In the genomic region with DNA sequence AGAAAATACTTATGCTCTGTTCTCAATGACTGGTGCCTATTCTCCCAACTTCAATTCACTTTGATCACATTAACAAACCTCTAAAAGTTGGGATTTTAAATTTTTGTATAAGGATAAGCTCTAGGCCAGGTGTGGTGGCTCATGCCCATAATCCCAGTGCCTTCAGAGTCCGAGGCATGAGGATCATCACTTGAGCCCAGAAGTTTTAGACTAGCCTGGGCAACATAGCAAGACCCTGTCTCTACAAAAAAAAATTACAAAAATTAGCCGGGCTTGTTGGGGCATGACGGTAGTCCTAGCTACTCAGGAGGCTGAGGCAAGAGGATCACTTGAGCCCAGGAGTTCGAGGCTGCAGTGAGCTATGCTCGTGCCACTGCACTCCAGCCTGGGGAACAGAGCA, we compare ENCODE assay signal across 19 cellular contexts. TPM values are rescaled to one million over a fixed set of nuclear protein-coding genes. Genes with fewer than 3 reads are reported as not detected.
DNase-seq lines count a peak whose midpoint lies in the region; ATAC-seq, FAIRE-seq and TF ChIP-seq lines count a peak whose summit lies in the region.
"Had no signal": no experiment of that assay in that cellular context is flagged by ENCODE, and none has a peak within 500 bp of the region (broad histone marks: within the 10 kb centered on the region; RNA-seq: fewer than 3 reads in every experiment).

No MANE protein-coding gene starts in this region.

- no peak overlapping the region for H3K4me3 Mint-ChIP-seq in MCF 10A (ENCODE audit: unreplicated experiment)
- H3K4me3 Mint-ChIP-seq: GM23338 had no signal

- H3K36me3 ChIP-seq in mammary epithelial cell (ENCODE audit: insufficient read depth, low read length) (peaks cover 33% of the 10 kb centered on the region), IMR-90 (ENCODE audit: control insufficient read depth, insufficient read depth, low read length) (peaks cover 19% of the 10 kb centered on the region), GM12878 (ENCODE audit: control insufficient read depth in 2 of 2, insufficient read depth in 2 of 2, low read length in 1 of 2) (peaks cover 0 to 40% of the 10 kb centered on the region in 2 experiments)
- H3K36me3 ChIP-seq: ovary had no signal

- peak overlapping the region; percentile 76 for H3K27ac Mint-ChIP-seq in MCF 10A (ENCODE audit: low read depth, unreplicated experiment)
- H3K27ac Mint-ChIP-seq: GM23338 had no signal

- in situ Hi-C loops in mammary epithelial cell (cut with MboI; ENCODE audit: low sequenced_read_pairs in 2 of 2) = loop anchor here (5.0 to 10.0 kb wide), 3 partner anchors 83 to 276 kb away; no protein-coding TSS in a partner anchor
- in situ Hi-C loops in IMR-90 (cut with MboI; ENCODE audit: low sequenced_read_pairs) = loop anchor here (10.0 kb wide), 2 partner anchors 86 to 276 kb away; no protein-coding TSS in a partner anchor
- in situ Hi-C loops in GM12878 (cut with MboI) = no loop called here

- H2AFZ ChIP-seq in mammary epithelial cell (ENCODE audit: low read depth, low read length) = no peak overlapping the region
- no peak overlapping the region for H2AFZ ChIP-seq in IMR-90 (replicated peaks; ENCODE audit: low read length, poor library complexity)
- H2AFZ ChIP-seq in GM12878 (ENCODE audit: control insufficient read depth, low read depth, low read length) = no peak overlapping the region
- H2AFZ ChIP-seq: GM23338 had no signal

- POLR2A ChIA-PET in MCF 10A (lab: Yijun Ruan, JAX) = interaction anchor here (0.7 to 2.0 kb wide), 3 partner anchors 17 to 237 kb away, joined by 3 to 10 read pairs (median 4); partner anchors contain the start of genes CAGE1 and RIOK1
- POLR2A ChIA-PET in IMR-90 (lab: Charles Lee; ENCODE audit: unreplicated experiment) = no interaction called here
- POLR2A ChIA-PET in GM12878 (lab: Charles Lee) = interaction anchor here (1.1 to 1.4 kb wide), 2 partner anchors 29 to 31 kb away, joined by 3 to 5 read pairs; no protein-coding TSS in a partner anchor

- no peak overlapping the region for H2AK5ac ChIP-seq in IMR-90 (ENCODE audit: low read depth, low read length)

- SMC1A ChIA-PET in GM12878 (lab: Charles Lee; ENCODE audit: uncharacterized antibody, unreplicated experiment) = interaction anchor here (1.5 to 3.1 kb wide), 2 partner anchors 31 to 83 kb away, joined by 3 to 9 read pairs; no protein-coding TSS in a partner anchor

- H4K8ac ChIP-seq in IMR-90 (ENCODE audit: low read depth in 2 of 2, low read length in 2 of 2) = no peak overlapping the region

- H3K4me2 ChIP-seq in mammary epithelial cell (ENCODE audit: insufficient read depth, low read depth, low read length) (no peak overlapping the region), IMR-90 (ENCODE audit: low read depth, low read length) (no peak overlapping the region; the same call in 1 of the 2 replicates), GM12878 (ENCODE audit: control insufficient read depth, insufficient read depth) (peak overlapping the region; percentile 26; the same call in 1 of the 2 replicates)
- H3K4me2 ChIP-seq: GM23338 had no signal

- no peaks in the 10 kb centered on the region for H3K27me3 ChIP-seq in mammary epithelial cell (ENCODE audit: insufficient read depth, low read length)
- no peaks in the 10 kb centered on the region for H3K27me3 ChIP-seq in IMR-90 (ENCODE audit: control insufficient read depth, insufficient read depth, low read length)
- no peaks in the 10 kb centered on the region for H3K27me3 ChIP-seq in GM12878 (replicated peaks in 1 of 2; ENCODE audit: control insufficient read depth in 2 of 2, insufficient read depth in 2 of 2, low read length in 1 of 2)
- H3K27me3 ChIP-seq: ascending aorta, ovary had no signal

- H2BK120ac ChIP-seq in IMR-90 (ENCODE audit: low read depth, low read length) = no peak overlapping the region

- ATAC-seq in IMR-90 (ENCODE audit: low read depth) = no peak
- ATAC-seq in GM12878 = no peak
- ATAC-seq: GM23338, Panc1, sciatic nerve had no signal

- H3K9me3 Mint-ChIP-seq in MCF 10A (ENCODE audit: unreplicated experiment) = no peaks in the 10 kb centered on the region
- H3K9me3 Mint-ChIP-seq: GM23338 had no signal

- H3K23ac ChIP-seq in IMR-90 (ENCODE audit: low read depth, low read length) = peak overlapping the region; percentile 59; the same call in 1 of the 2 replicates

- no peak overlapping the region for H3K4me3 ChIP-seq in mammary epithelial cell (replicated peaks in 1 of 3; ENCODE audit: insufficient read depth in 1 of 3, low read depth in 2 of 3, low read length in 3 of 3)
- H3K4me3 ChIP-seq in IMR-90 (ENCODE audit: insufficient read depth, low read depth, low read length) = no peak overlapping the region
- H3K4me3 ChIP-seq in GM12878 = peak overlapping the region; percentile 38; the same call in 1 of the 2 replicates
- no peak overlapping the region for H3K4me3 ChIP-seq in foreskin fibroblast (ENCODE audit: low read depth in 1 of 2, low read length in 2 of 2)
- H3K4me3 ChIP-seq: ascending aorta, GM23338, ovary had no signal

- peaks cover 29% of the 10 kb centered on the region for H3K4me1 Mint-ChIP-seq in MCF 10A (ENCODE audit: insufficient read depth, unreplicated experiment)

- H2AK9ac ChIP-seq in IMR-90 (replicated peaks; ENCODE audit: low read depth, low read length, poor library complexity) = no peak overlapping the region

- TF ChIP-seq POLR2A in IMR-90 (IDR thresholded peaks at IDR 0.05; ENCODE audit: low read depth, low read length) (no peak), GM12878 (IDR thresholded peaks at IDR 0.05; ENCODE audit: low read depth, low read length) (no peak)

- H3K56ac ChIP-seq in IMR-90 (ENCODE audit: extremely low read depth, insufficient read depth, low read length) = no peak overlapping the region

- H4K20me1 ChIP-seq in mammary epithelial cell (ENCODE audit: insufficient read depth, low read length) (no peaks in the 10 kb centered on the region), IMR-90 (ENCODE audit: insufficient read depth, low read length) (peaks cover 17% of the 10 kb centered on the region; the same call in 1 of the 2 replicates), GM12878 (ENCODE audit: control insufficient read depth, insufficient read depth) (no peaks in the 10 kb centered on the region)

- no peak overlapping the region for H3K27ac ChIP-seq in mammary epithelial cell (ENCODE audit: insufficient read depth, low read depth, low read length)
- H3K27ac ChIP-seq in IMR-90 (ENCODE audit: insufficient read depth, low read length) = no peak overlapping the region
- H3K27ac ChIP-seq in GM12878 (ENCODE audit: control insufficient read depth, insufficient read depth) = 0 out of 2 replicates have a peak overlapping the region, but pooled peaks have one; percentile 3
- H3K27ac ChIP-seq: ascending aorta, ovary had no signal

- no peaks in the 10 kb centered on the region for H3K9me1 ChIP-seq in IMR-90 (ENCODE audit: insufficient read depth, low read length)

- TF ChIP-seq EP300 in GM12878 (IDR thresholded peaks at IDR 0.05; ENCODE audit: borderline replicate concordance in 1 of 2, control insufficient read depth in 1 of 2, low read depth in 2 of 2, low read length in 2 of 2) = no peak

- H3K79me1 ChIP-seq in IMR-90 (ENCODE audit: low read depth in 1 of 2, low read length in 2 of 2) = peaks cover 14 to 38% of the 10 kb centered on the region in 2 experiments

- RAD21 ChIA-PET in GM12878 (lab: Charles Lee; ENCODE audit: unreplicated experiment) = no interaction called here

- CTCF ChIA-PET in MCF 10A (lab: Yijun Ruan, JAX) (interaction anchor here (2.6 kb wide), 1 partner anchor 33 kb away, joined by 7 read pairs; no protein-coding TSS in a partner anchor), mammary epithelial cell (lab: Charles Lee; ENCODE audit: low non-redundant PET) (no interaction called here), IMR-90 (lab: Yijun Ruan, JAX) (interaction anchor here (1.0 kb wide), 1 partner anchor 70 kb away, joined by 3 read pairs; no protein-coding TSS in a partner anchor), GM12878 (lab: Yijun Ruan, JAX) (interaction anchor here (1.6 kb wide), 1 partner anchor 31 kb away, joined by 9 read pairs; no protein-coding TSS in a partner anchor)

- no TSS peak for BruUV-seq in MCF 10A (replicated peaks; lab: Mats Ljungman, UMichigan)
- BruUV-seq in mammary epithelial cell (replicated peaks; lab: Mats Ljungman, UMichigan) = no TSS peak
- no TSS peak for BruUV-seq in IMR-90 (replicated peaks; lab: Mats Ljungman, UMichigan)
- BruUV-seq in GM12878 (replicated peaks; lab: Mats Ljungman, UMichigan) = no TSS peak

- H3K9me3 ChIP-seq in mammary epithelial cell (replicated peaks; ENCODE audit: insufficient read depth, low read length) = no peaks in the 10 kb centered on the region
- no peaks in the 10 kb centered on the region for H3K9me3 ChIP-seq in IMR-90 (ENCODE audit: control insufficient read depth, insufficient read depth, low read length)
- H3K9me3 ChIP-seq in GM12878 (replicated peaks; ENCODE audit: control insufficient read depth, insufficient read depth, low read length) = peaks cover 6% of the 10 kb centered on the region; the same call in 2 of the 3 replicates
- H3K9me3 ChIP-seq: ascending aorta, ovary had no signal

- H2BK5ac ChIP-seq in IMR-90 (ENCODE audit: low read depth, low read length, poor library complexity, severe bottlenecking) = no peak overlapping the region

- H3K36me3 Mint-ChIP-seq in MCF 10A (ENCODE audit: insufficient read depth, unreplicated experiment) = peaks cover 64% of the 10 kb centered on the region

- H3K4ac ChIP-seq in IMR-90 (ENCODE audit: low read depth, low read length) = no peak overlapping the region

- intact Hi-C loops in MCF 10A (cut with micrococcal nuclease) = no loop called here
- intact Hi-C loops in mammary epithelial cell (cut with micrococcal nuclease) = no loop called here
- intact Hi-C loops in IMR-90 (cut with micrococcal nuclease) = no loop called here
- intact Hi-C loops in GM12878 (cut with micrococcal nuclease; ENCODE audit: unreplicated experiment) = no loop called here

- H4K5ac ChIP-seq in IMR-90 (ENCODE audit: low read depth, low read length) = no peak overlapping the region

- H4K91ac ChIP-seq in IMR-90 (ENCODE audit: insufficient read depth, low read depth, low read length) = no peak overlapping the region

- H3K14ac ChIP-seq in IMR-90 (replicated peaks; ENCODE audit: low read depth, low read length) = no peak overlapping the region

- WGBS in mammary epithelial cell (ENCODE audit: low coverage, missing lambda C conversion rate) = 100% methylated on average over 5 of the region's 5 CpGs
- no CpG with 5 or more reads among the region's 5 CpGs for WGBS in IMR-90 (ENCODE audit: extremely low coverage in 2 of 2, insufficient read length in 1 of 2), 2 experiments
- 95% methylated on average over 5 of the region's 5 CpGs for WGBS in GM12878 (ENCODE audit: insufficient coverage, insufficient replicate concordance, low lambda C conversion rate, missing lambda C conversion rate)

- TF ChIP-seq RAD21 in IMR-90 (IDR thresholded peaks at IDR 0.05; ENCODE audit: low read length) (no peak), GM12878 (IDR thresholded peaks at IDR 0.05; ENCODE audit: insufficient read depth, low read depth, low read length) (no peak)

- no peak overlapping the region for H3K9ac ChIP-seq in mammary epithelial cell (ENCODE audit: insufficient read depth, low read length)
- no peak overlapping the region for H3K9ac ChIP-seq in IMR-90 (ENCODE audit: low read depth, low read length)
- H3K9ac ChIP-seq in GM12878 (ENCODE audit: control insufficient read depth, insufficient read depth, low read length) = no peak overlapping the region

- FAIRE-seq in GM12878 (lab: Jason Lieb, UNC) = no peak

- dilution Hi-C loops in mammary epithelial cell (cut with HindIII; ENCODE audit: low sequenced_read_pairs) (no loop called here), IMR-90 (cut with HindIII; ENCODE audit: low sequenced_read_pairs, unreplicated experiment) (no loop called here)

- H3K27me3 Mint-ChIP-seq in MCF 10A (ENCODE audit: insufficient read depth, unreplicated experiment) = no peaks in the 10 kb centered on the region

- H2BK20ac ChIP-seq in IMR-90 (ENCODE audit: low read depth, low read length) = no peak overlapping the region

- TF ChIP-seq CTCF in MCF 10A (IDR thresholded peaks at IDR 0.05; ENCODE audit: unreplicated experiment) = no peak
- TF ChIP-seq CTCF in mammary epithelial cell (conservative IDR thresholded peaks at IDR 0.05 in 1 of 2, IDR thresholded peaks at IDR 0.05 in 1 of 2; ENCODE audit: extremely low read depth in 1 of 2, insufficient read depth in 1 of 2, low read depth in 1 of 2, low read length in 2 of 2) = no peak
- no peak for TF ChIP-seq CTCF in IMR-90 (conservative IDR thresholded peaks at IDR 0.05; ENCODE audit: low read depth, low read length)
- TF ChIP-seq CTCF in GM12878 (IDR thresholded peaks at IDR 0.05 in 2 of 3, conservative IDR thresholded peaks at IDR 0.05 in 1 of 3; ENCODE audit: control insufficient read depth in 2 of 3, extremely low read depth in 1 of 3, insufficient read depth in 1 of 3, low read depth in 3 of 3, low read length in 3 of 3) = no peak
- no peak for TF ChIP-seq CTCF in foreskin fibroblast (IDR thresholded peaks at IDR 0.05; ENCODE audit: low read depth, low read length)

- H3K4me1 ChIP-seq in mammary epithelial cell (ENCODE audit: insufficient read depth, low read length) (peaks cover 12% of the 10 kb centered on the region), IMR-90 (ENCODE audit: control insufficient read depth, insufficient read depth, low read length) (peaks cover 5% of the 10 kb centered on the region), GM12878 (ENCODE audit: control insufficient read depth, insufficient read depth, low read length) (peaks cover 16% of the 10 kb centered on the region)

- DNase-seq in MCF 10A (ENCODE audit: unreplicated experiment) (no peak), mammary epithelial cell (no peak), IMR-90 (no peak), GM12878 (ENCODE audit: low read depth, low spot score) (no peak), occipital lobe (lab: John Stamatoyannopoulos, UW) (no peak), NCI-H1092 (lab: John Stamatoyannopoulos, UW) (no peak), foreskin fibroblast (no peak)
- DNase-seq: activated CD4-positive, alpha-beta T cell treated with anti-CD3 and anti-CD28 coated beads for 48 hours; central memory CD4-positive, alpha-beta T cell; COR-L47; NCI-H510A; NK-92 treated with Interleukin-12 subunit alpha and Interleukin-12 subunit beta, amount 100 ng/mL, for 24 hours; ovary; stimulated activated CD8-positive, alpha-beta memory T cell treated with anti-CD3 and anti-CD28 coated beads, Interleukin-4, amount 100 ng/mL, for 48 hours; substantia nigra had no signal

- H2BK15ac ChIP-seq in IMR-90 (ENCODE audit: low read depth, low read length) = no peak overlapping the region

- no peak overlapping the region for H3K18ac ChIP-seq in IMR-90 (ENCODE audit: low read depth, low read length)

- H3K79me2 ChIP-seq in mammary epithelial cell (ENCODE audit: insufficient read depth, low read length) (peaks cover 85% of the 10 kb centered on the region), GM12878 (ENCODE audit: control insufficient read depth, insufficient read depth, low read length) (peaks cover 84% of the 10 kb centered on the region)

RNA-seq across cellular contexts. Expression of gene SSR1, which starts 3.9 kb away (rescaled TPM):
- total RNA-seq in MCF 10A (2022) = 318 and 396 TPM in 2 replicates
- 100 to 1,000 TPM in 1 of 2 donors, 10 to 100 TPM in 1; 93.5 to 179 TPM for total RNA-seq in mammary epithelial cell
- polyA plus RNA-seq in mammary epithelial cell = 124 TPM
- polyA minus RNA-seq in mammary epithelial cell = 193 TPM
- 120 and 213 TPM in 2 replicates for total RNA-seq in IMR-90 (2012; rRNA removed)
- 110 and 115 TPM in 2 replicates for polyA plus RNA-seq in IMR-90 (2012; rRNA removed)
- polyA plus RNA-seq in IMR-90 (2012; cell fraction: cytosol; rRNA removed) = 16.4 and 30.1 TPM in 2 replicates
- polyA plus RNA-seq in IMR-90 (2012; cell fraction: nucleus; rRNA removed; ENCODE audit: low replicate concordance) = 4.4 and 31.2 TPM in 2 replicates
- 75.6 and 78.6 TPM in 2 replicates for total RNA-seq in GM12878 (2013; cell fraction: nucleolus; rRNA removed)
- 42.0 and 48.6 TPM in 2 replicates for total RNA-seq in GM12878 (2014; rRNA removed)
- 61.1 and 63.5 TPM in 2 replicates for total RNA-seq in GM12878 (2014; rRNA removed; fragmentation: Illumina TruSeq; extraction: Trizol)
- total RNA-seq in GM12878 (2021) = 131 and 132 TPM in 2 replicates
- polyA plus RNA-seq in GM12878 (2011; ENCODE audit: low read depth) = 70.3 TPM
- 165 and 224 TPM in 2 replicates for polyA plus RNA-seq in GM12878 (2011; rRNA removed)
- 62.3 and 76.2 TPM in 2 replicates for polyA plus RNA-seq in GM12878 (2011; cell fraction: cytosol; rRNA removed)
- polyA plus RNA-seq in GM12878 (2011; cell fraction: nucleus; rRNA removed) = 58.9 and 74.6 TPM in 2 replicates
- polyA plus RNA-seq in GM12878 (2012) = 118 and 133 TPM in 2 replicates
- polyA plus RNA-seq in GM12878 (2014; fragmentation: Illumina TruSeq; extraction: Trizol) = 120 and 125 TPM in 2 replicates
- polyA plus RNA-seq in GM12878 (2014; fragmentation: Nextera tagmentation; extraction: Ambion mirVana) = 100 to 1,000 TPM; 123 to 151 TPM
- 69.6 and 93.3 TPM in 2 replicates for polyA plus RNA-seq in GM12878 (2014; rRNA removed)
- polyA plus RNA-seq in GM12878 (2016; fragmentation: Nextera tagmentation; extraction: Ambion mirVana) = 100 to 1,000 TPM; 201 to 209 TPM
- polyA minus RNA-seq in GM12878 (2011; rRNA and poly(A)+ RNA removed) = 83.2 and 145 TPM in 2 replicates
- 44.9 and 52.2 TPM in 2 replicates for polyA minus RNA-seq in GM12878 (2011; cell fraction: cytosol; rRNA and poly(A)+ RNA removed)
- 10.9 and 20.8 TPM in 2 replicates for polyA minus RNA-seq in GM12878 (2011; cell fraction: nucleus; rRNA and poly(A)+ RNA removed)
- 50.1 TPM for total RNA-seq in occipital lobe
